In genomic region chr3:13657660-13658435, GRCh38 we compare ENCODE assay signal across 8 cellular contexts.
DNase-seq lines count a peak whose midpoint lies in the region; ATAC-seq and TF ChIP-seq lines count a peak whose summit lies in the region.

No MANE protein-coding gene starts in this region.

- H3K4me1 ChIP-seq in HUES48 (ENCODE audit: control insufficient read depth, insufficient read depth, low read length): peaks cover 3% of the 10 kb centered on the region; the same call in 1 of the 2 replicates

- H3K4me3 Mint-ChIP-seq in WTC11: peak overlapping the region; percentile 42; the same call in 1 of the 2 replicates

- H3K36me3 ChIP-seq in HUES48 (ENCODE audit: control insufficient read depth, insufficient read depth, low read length): no peaks in the 10 kb centered on the region

- H3K4me1 Mint-ChIP-seq in WTC11: peaks cover 10% of the 10 kb centered on the region

- POLR2A ChIA-PET in WTC11 (lab: Charles Lee): interaction anchor here (1.2 kb wide), 1 partner anchor 221 kb away, joined by 3 read pairs; no protein-coding TSS in a partner anchor

- H3K27ac ChIP-seq in HUES48 (ENCODE audit: low read depth, low read length) (no peak overlapping the region), caudate nucleus (ENCODE audit: low read depth, low read length) (no peak overlapping the region)

- peaks cover 46% of the 10 kb centered on the region for H3K27me3 ChIP-seq in HUES48 (ENCODE audit: control insufficient read depth, insufficient read depth, low read length)

- no peaks in the 10 kb centered on the region for H3K9me3 ChIP-seq in HUES48 (ENCODE audit: control insufficient read depth, insufficient read depth, low read length)

- peak; percentile 89 for DNase-seq in AG08396 (ENCODE audit: low spot score)
- DNase-seq in WTC11 (ENCODE audit: low spot score): peak; percentile 76
- peak in 48 of 61 donors; percentile 11 to 74 (median 46) for DNase-seq in caudate nucleus (lab: John Stamatoyannopoulos, UW)
- peak; percentile 56 for DNase-seq in left lobe of liver (ENCODE audit: low spot score)
- DNase-seq in stimulated activated CD4-positive, alpha-beta T cell treated with anti-CD3 and anti-CD28 coated beads, TNF-alpha, amount 100 ng/mL, for 1 hour (ENCODE audit: low read depth in 3 of 3, low spot score in 1 of 3): peak; percentile 18 to 57 (median 50)
- DNase-seq in mesenteric fat pad (ENCODE audit: low spot score): no peak

- peaks cover 4% of the 10 kb centered on the region for H3K9me3 Mint-ChIP-seq in WTC11

- CTCF ChIA-PET in WTC11 (lab: Charles Lee): interaction anchor here (0.6 to 4.0 kb wide), 63 partner anchors 8 to 566 kb away, joined by 3 to 103 read pairs (median 4); partner anchors contain the start of genes HDAC11 and WNT7A

- peaks cover 43% of the 10 kb centered on the region for H3K27me3 Mint-ChIP-seq in WTC11 (ENCODE audit: low read depth)

- H3K36me3 Mint-ChIP-seq in WTC11: no peaks in the 10 kb centered on the region

- H3K9ac ChIP-seq in HUES48 (ENCODE audit: low read depth, low read length): no peak overlapping the region

- no peak overlapping the region for H3K27ac Mint-ChIP-seq in WTC11

- peak overlapping the region; percentile 45 for H3K4me3 ChIP-seq in HUES48 (ENCODE audit: low read depth, low read length)

- TF ChIP-seq CTCF in WTC11 (IDR thresholded peaks at IDR 0.05): peak; percentile 73

- ATAC-seq in GM18498 (IDR thresholded peaks at IDR 0.05; ENCODE audit: unreplicated experiment): peak; percentile 80
- peak; percentile 67 for ATAC-seq in WTC11
- ATAC-seq in left lobe of liver: peak; percentile 91

TF ChIP-seq in WTC11, 78 proteins besides CTCF, POLR2A, EP300 and RAD21:
- TF ChIP-seq FOXP1 (CRISPR knock-in tag; IDR thresholded peaks at IDR 0.05; ENCODE audit: borderline replicate concordance) (peak; percentile 61; the same call in 1 of the 2 replicates), SOX15 (CRISPR knock-in tag; IDR thresholded peaks at IDR 0.05) (no peak), ZNF423 (CRISPR knock-in tag; IDR thresholded peaks at IDR 0.05) (peak; percentile 78), ZNF121 (CRISPR knock-in tag; IDR thresholded peaks at IDR 0.05) (no peak), ARID4B (CRISPR knock-in tag; IDR thresholded peaks at IDR 0.05; ENCODE audit: borderline replicate concordance) (no peak), IRF1 (CRISPR knock-in tag; IDR thresholded peaks at IDR 0.05) (no peak), SP1 (CRISPR knock-in tag; conservative IDR thresholded peaks at IDR 0.05) (no peak), ESRRA (CRISPR knock-in tag; IDR thresholded peaks at IDR 0.05; ENCODE audit: borderline replicate concordance) (no peak), TP53 (CRISPR knock-in tag; IDR thresholded peaks at IDR 0.05) (no peak), TCF7 (CRISPR knock-in tag; IDR thresholded peaks at IDR 0.05; ENCODE audit: low read depth) (no peak)
TF ChIP-seq in WTC11: peak in this region for 2.
